Comparison of ENCODE assay signal across 16 cellular contexts in genomic region chr5:3114467-3114866, GRCh38.
DNase-seq lines count a peak whose midpoint lies in the region; ATAC-seq, FAIRE-seq and TF ChIP-seq lines count a peak whose summit lies in the region.
"Had no signal": no experiment of that assay in that cellular context is flagged by ENCODE, and none has a peak within 500 bp of the region (broad histone marks: within the 10 kb centered on the region; RNA-seq: fewer than 3 reads in every experiment).

No MANE protein-coding gene starts in this region.

- no peak overlapping the region for H3K4me2 ChIP-seq in H1 (ENCODE audit: insufficient read depth in 1 of 2, low read depth in 2 of 2, low read length in 2 of 2)

- H3K4me1 Mint-ChIP-seq in neural crest cell: peaks cover 35% of the 10 kb centered on the region
- peaks cover 64% of the 10 kb centered on the region for H3K4me1 Mint-ChIP-seq in WTC11
- H3K4me1 Mint-ChIP-seq in glutamatergic neuron (ENCODE audit: low read depth, unreplicated experiment): peaks cover 13% of the 10 kb centered on the region
- H3K4me1 Mint-ChIP-seq: CD4-positive, alpha-beta memory T cell had no signal

- H3K27ac Mint-ChIP-seq in neural crest cell (ENCODE audit: unreplicated experiment) (peak overlapping the region; percentile 8), WTC11 (no peak overlapping the region), glutamatergic neuron (ENCODE audit: unreplicated experiment) (no peak overlapping the region)
- H3K27ac Mint-ChIP-seq: CD4-positive, alpha-beta memory T cell had no signal

- POLR2A ChIA-PET in H1 (lab: Charles Lee; ENCODE audit: partially characterized antibody) (no interaction called here), WTC11 (lab: Charles Lee) (interaction anchor here (0.6 kb wide), 1 partner anchor 292 kb away, joined by 10 read pairs; no protein-coding TSS in a partner anchor)

- WGBS in H1 (ENCODE audit: extremely low coverage in 1 of 2, insufficient coverage in 1 of 2, insufficient read length in 1 of 2, insufficient replicate concordance in 2 of 2, low coverage in 1 of 2, low lambda C conversion rate in 2 of 2, missing lambda C conversion rate in 1 of 2), 2 experiments: 88% methylated on average over 14 of the region's 14 CpGs; no CpG with 5 or more reads in 1 of the 2 experiments
- WGBS in sigmoid colon, 2 donors: 92 to 93% methylated on average over 14 of the region's 14 CpGs

- CTCF ChIA-PET in H1 (lab: Charles Lee; ENCODE audit: partially characterized antibody) (interaction anchor here (0.7 to 1.6 kb wide), 3 partner anchors 11 to 402 kb away, joined by 3 to 4 read pairs (median 4); no protein-coding TSS in a partner anchor), WTC11 (lab: Charles Lee) (no interaction called here)

- H3K9ac ChIP-seq in H1 (replicated peaks in 1 of 4; ENCODE audit: extremely low read depth in 1 of 4, low read depth in 3 of 4, low read length in 3 of 4): no peak overlapping the region

- peak overlapping the region; percentile 37 for H2BK120ac ChIP-seq in H1 (replicated peaks; ENCODE audit: low read depth, low read length)

- TF ChIP-seq EP300 in H1 (IDR thresholded peaks at IDR 0.05; ENCODE audit: borderline replicate concordance in 1 of 2, low read depth in 2 of 2, low read length in 2 of 2) (no peak), sigmoid colon (IDR thresholded peaks at IDR 0.05) (no peak)

- no peaks in the 10 kb centered on the region for H3K36me3 Mint-ChIP-seq in neural crest cell (ENCODE audit: low read depth)
- H3K36me3 Mint-ChIP-seq in WTC11: no peaks in the 10 kb centered on the region
- no peaks in the 10 kb centered on the region for H3K36me3 Mint-ChIP-seq in glutamatergic neuron (ENCODE audit: unreplicated experiment)
- H3K36me3 Mint-ChIP-seq: CD4-positive, alpha-beta memory T cell had no signal

- no peak overlapping the region for H4K8ac ChIP-seq in H1 (ENCODE audit: extremely low read depth, insufficient read depth, low read length)

- peak overlapping the region; percentile 24; the same call in 1 of the 2 replicates for H3K18ac ChIP-seq in H1 (ENCODE audit: extremely low read depth, low read length)

- H3K9me3 Mint-ChIP-seq in neural crest cell (no peaks in the 10 kb centered on the region), WTC11 (no peaks in the 10 kb centered on the region), glutamatergic neuron (ENCODE audit: unreplicated experiment) (peaks cover 6% of the 10 kb centered on the region)

- H3K23ac ChIP-seq in H1 (ENCODE audit: insufficient read length): no peak overlapping the region

- H3K79me1 ChIP-seq in H1 (ENCODE audit: low read depth, low read length): no peaks in the 10 kb centered on the region

- no peak overlapping the region for H2BK12ac ChIP-seq in H1 (ENCODE audit: low read depth, low read length)

- H3K4me3 Mint-ChIP-seq in neural crest cell (no peak overlapping the region), WTC11 (no peak overlapping the region), glutamatergic neuron (ENCODE audit: unreplicated experiment) (no peak overlapping the region)
- H3K4me3 Mint-ChIP-seq: CD4-positive, alpha-beta memory T cell; H9 had no signal

- H3K27me3 Mint-ChIP-seq in neural crest cell (ENCODE audit: low read depth): peaks cover 15% of the 10 kb centered on the region
- peaks cover 81% of the 10 kb centered on the region for H3K27me3 Mint-ChIP-seq in WTC11 (ENCODE audit: low read depth)
- H3K27me3 Mint-ChIP-seq in glutamatergic neuron (ENCODE audit: unreplicated experiment): peaks cover 7% of the 10 kb centered on the region

- peak overlapping the region; percentile 56 for H4K91ac ChIP-seq in H1 (replicated peaks; ENCODE audit: insufficient read length, low read length)

- no peak overlapping the region for H3K56ac ChIP-seq in H1 (replicated peaks; ENCODE audit: insufficient read length, low read depth, low read length)

- no peak for TF ChIP-seq RAD21 in H1 (IDR thresholded peaks at IDR 0.05 in 1 of 2, conservative IDR thresholded peaks at IDR 0.05 in 1 of 2; ENCODE audit: low read depth in 2 of 2, low read length in 2 of 2)

- intact Hi-C loops in sigmoid colon (cut with DNase I): no loop called here

- H3K36me3 ChIP-seq in H1 (ENCODE audit: control insufficient read depth in 2 of 4, insufficient read depth in 4 of 4, low read length in 3 of 4) (no peaks in the 10 kb centered on the region), sigmoid colon (no peaks in the 10 kb centered on the region)

- no peaks in the 10 kb centered on the region for H3K23me2 ChIP-seq in H1 (ENCODE audit: low read depth, low read length)

- DNase-seq in H1 (ENCODE audit: low read depth in 1 of 2, low spot score in 2 of 2) (no peak), neural crest cell (ENCODE audit: low read depth, low spot score) (no peak), sigmoid colon (peak; percentile 3), WTC11 (ENCODE audit: low spot score) (no peak), NCI-H446 treated with DMSO at 0.1 percent for 48 hours (lab: John Stamatoyannopoulos, UW) (no peak), glutamatergic neuron (no peak)
- DNase-seq: C1 segment of cervical spinal cord; Calu3; CD4-positive, alpha-beta memory T cell; COR-L47; DMS53; DMS79 treated with DMSO at 0.1 percent for 48 hours; GF-D8; H9 had no signal

- no peak overlapping the region for H2BK15ac ChIP-seq in H1 (ENCODE audit: low read length)

- peaks cover 0 to 20% (median 7%) of the 10 kb centered on the region in 4 experiments; a peak in 6 of 7 replicates for H3K27me3 ChIP-seq in H1 (replicated peaks in 1 of 4; ENCODE audit: control insufficient read depth in 3 of 4, extremely low read depth in 1 of 4, insufficient read depth in 3 of 4, low read length in 3 of 4)
- H3K27me3 ChIP-seq in sigmoid colon: no peaks in the 10 kb centered on the region

- no peak for TF ChIP-seq CTCF in H1 (IDR thresholded peaks at IDR 0.05; ENCODE audit: control extremely low read depth in 1 of 3, insufficient read depth in 1 of 3, low read depth in 1 of 3, low read length in 3 of 3)
- no peak for TF ChIP-seq CTCF in neural crest cell (conservative IDR thresholded peaks at IDR 0.05)
- TF ChIP-seq CTCF in sigmoid colon (IDR thresholded peaks at IDR 0.05): no peak
- TF ChIP-seq CTCF in WTC11 (IDR thresholded peaks at IDR 0.05): no peak
- TF ChIP-seq CTCF in glutamatergic neuron (IDR thresholded peaks at IDR 0.05; ENCODE audit: partially characterized antibody, unreplicated experiment): no peak

- no peak overlapping the region for H3K14ac ChIP-seq in H1 (ENCODE audit: insufficient read length)

- no peaks in the 10 kb centered on the region for H3K79me2 ChIP-seq in H1 (ENCODE audit: control insufficient read depth in 1 of 2, insufficient read depth in 2 of 2, low read length in 2 of 2)

- H3K9me3 ChIP-seq in H1 (ENCODE audit: insufficient read depth in 2 of 2, low read depth in 1 of 2, low read length in 1 of 2): no peaks in the 10 kb centered on the region
- H3K9me3 ChIP-seq in sigmoid colon: no peaks in the 10 kb centered on the region

- H4K5ac ChIP-seq in H1 (ENCODE audit: insufficient read length, low read depth, low read length): no peak overlapping the region

- FAIRE-seq in H1 (lab: Jason Lieb, UNC): no peak
- FAIRE-seq: GM12891 had no signal

- no peak for TF ChIP-seq POLR2A in H1 (IDR thresholded peaks at IDR 0.05; ENCODE audit: control extremely low read depth in 1 of 2, low read depth in 2 of 2, low read length in 2 of 2)
- no peak for TF ChIP-seq POLR2A in sigmoid colon (IDR thresholded peaks at IDR 0.05)

- H3K27ac ChIP-seq in H1 (ENCODE audit: low read depth, low read length) (no peak overlapping the region), sigmoid colon (no peak overlapping the region)

- no peak overlapping the region for H2AFZ ChIP-seq in H1 (ENCODE audit: low read length)

- ATAC-seq in WTC11: no peak
- ATAC-seq: HCT116 had no signal

- H2BK5ac ChIP-seq in H1 (ENCODE audit: low read depth, low read length): 0 out of 2 replicates have a peak overlapping the region, but pooled peaks have one; percentile 44

- 0 out of 2 replicates have a peak overlapping the region, but pooled peaks have one; percentile 79 for H2AK5ac ChIP-seq in H1 (ENCODE audit: low read depth, low read length)

- peaks cover 10 to 28% (median 22%) of the 10 kb centered on the region in 4 experiments for H3K4me1 ChIP-seq in H1 (replicated peaks in 1 of 4; ENCODE audit: control insufficient read depth in 3 of 4, insufficient read depth in 4 of 4, low read length in 3 of 4)
- H3K4me1 ChIP-seq in sigmoid colon: no peaks in the 10 kb centered on the region

- H3K4me3 ChIP-seq in H1 (ENCODE audit: extremely low read depth in 1 of 4, insufficient read depth in 2 of 4, low read depth in 3 of 4, low read length in 4 of 4) (no peak overlapping the region), sigmoid colon (no peak overlapping the region)

- H4K20me1 ChIP-seq in H1 (replicated peaks in 1 of 2; ENCODE audit: control insufficient read depth in 1 of 2, insufficient read depth in 2 of 2, low read length in 2 of 2): no peaks in the 10 kb centered on the region

- no peak overlapping the region for H3K4ac ChIP-seq in H1 (replicated peaks; ENCODE audit: insufficient read length, low read depth, low read length)

- peak overlapping the region; percentile 80; the same call in 1 of the 2 replicates for H2BK20ac ChIP-seq in H1 (ENCODE audit: low read length)

TF ChIP-seq in H1, 55 proteins besides CTCF, POLR2A, EP300 and RAD21 (continues in another document):
- TF ChIP-seq BCL11A (IDR thresholded peaks at IDR 0.05; ENCODE audit: low read depth in 2 of 2, low read length in 2 of 2): no peak
- no peak for TF ChIP-seq RNF2 (IDR thresholded peaks at IDR 0.05; ENCODE audit: borderline replicate concordance, low read depth, low read length, missing control alignments, poor library complexity, severe bottlenecking)
- TF ChIP-seq SP4 (IDR thresholded peaks at IDR 0.05; ENCODE audit: low read length): no peak
- no peak for TF ChIP-seq BACH1 (IDR thresholded peaks at IDR 0.05; ENCODE audit: low read length)
- no peak for TF ChIP-seq TAF1 (IDR thresholded peaks at IDR 0.05; ENCODE audit: low read depth, low read length)
- no peak for TF ChIP-seq MAFK (IDR thresholded peaks at IDR 0.05; ENCODE audit: low read depth, low read length)
- TF ChIP-seq RXRA (IDR thresholded peaks at IDR 0.05; ENCODE audit: insufficient read depth, low read depth, low read length): no peak
- no peak for TF ChIP-seq CEBPB (IDR thresholded peaks at IDR 0.05; ENCODE audit: low read depth, low read length)

TF ChIP-seq in WTC11, 78 proteins besides CTCF, POLR2A, EP300 and RAD21:
- TF ChIP-seq FOXK1 (CRISPR knock-in tag; IDR thresholded peaks at IDR 0.05) (no peak), ETV6 (CRISPR knock-in tag; IDR thresholded peaks at IDR 0.05) (no peak)
